Comparison of ENCODE assay signal across 1 cellular context in the genomic region with DNA sequence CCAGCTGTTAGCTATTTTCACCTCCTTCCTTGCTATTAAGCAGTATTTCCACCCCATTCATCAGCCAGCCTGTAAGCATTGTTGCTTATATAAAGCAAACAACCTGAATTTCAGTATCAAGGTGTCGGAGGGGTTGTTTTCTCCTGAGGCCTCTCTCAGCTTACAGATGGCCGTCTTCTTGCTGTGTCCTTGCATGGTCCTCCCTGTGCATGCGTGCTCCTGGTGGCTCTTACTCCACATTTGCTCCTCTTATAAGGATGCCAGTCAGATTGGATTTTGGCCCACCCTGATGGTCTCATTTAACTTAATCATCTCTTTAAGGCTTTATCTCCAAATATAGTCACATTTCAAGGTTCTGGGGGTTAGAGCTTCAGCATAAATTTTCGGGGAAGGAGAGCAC.
TF ChIP-seq lines count a peak whose summit lies in the region.

No MANE protein-coding gene starts in this region.

TF ChIP-seq in GM12891, 5 proteins besides CTCF, POLR2A, EP300 and RAD21:
- TF ChIP-seq PAX5 (IDR thresholded peaks at IDR 0.05; ENCODE audit: insufficient read depth, low read length, severe bottlenecking) (no peak), TAF1 (IDR thresholded peaks at IDR 0.05; ENCODE audit: low read depth, low read length) (no peak)
